In genomic region chr7:32427769-32428291, GRCh38 we compare ENCODE assay signal across 1 cellular context.
TF ChIP-seq lines count a peak whose summit lies in the region.

No MANE protein-coding gene starts in this region.

TF ChIP-seq in HepG2, 621 proteins besides CTCF, POLR2A, EP300 and RAD21 (continued from another document and continues in another):
- TF ChIP-seq HBP1 (CRISPR knock-in tag; IDR thresholded peaks at IDR 0.05; ENCODE audit: low read depth) (peak; percentile 94), ZNF33B (CRISPR knock-in tag; IDR thresholded peaks at IDR 0.05) (no peak), ZNF577 (CRISPR knock-in tag; IDR thresholded peaks at IDR 0.05; ENCODE audit: borderline replicate concordance, low read depth) (0 out of 2 replicates have a peak, but pooled peaks have one; percentile 46), EZH2 (conservative IDR thresholded peaks at IDR 0.05; ENCODE audit: low read depth, low read length) (no peak), HNF1A (IDR thresholded peaks at IDR 0.05; ENCODE audit: low read depth) (no peak), HNF1A (CRISPR knock-in tag; IDR thresholded peaks at IDR 0.05; ENCODE audit: borderline replicate concordance) (0 out of 2 replicates have a peak, but pooled peaks have one; percentile 38), SRSF1 (optimal IDR thresholded peaks at IDR 0.05; ENCODE audit: low read depth, low read length) (no peak), XRCC5 (optimal IDR thresholded peaks at IDR 0.05; ENCODE audit: low read length) (peak; percentile 81), SP2 (CRISPR knock-in tag; IDR thresholded peaks at IDR 0.05) (no peak), SMYD3 (CRISPR knock-in tag; IDR thresholded peaks at IDR 0.05) (no peak), SIX4 (CRISPR knock-in tag; IDR thresholded peaks at IDR 0.05) (peak; percentile 84; the same call in 1 of the 2 replicates), ARID3A (IDR thresholded peaks at IDR 0.05; ENCODE audit: low read depth, low read length) (no peak), ZNF350 (CRISPR knock-in tag; IDR thresholded peaks at IDR 0.05; ENCODE audit: borderline replicate concordance, low read depth) (no peak; the same call in 1 of the 2 replicates), FOXK1 (CRISPR knock-in tag; IDR thresholded peaks at IDR 0.05; ENCODE audit: borderline replicate concordance, low read depth) (peak; percentile 65; the same call in 1 of the 2 replicates), ZNF800 (CRISPR knock-in tag; IDR thresholded peaks at IDR 0.05) (0 out of 2 replicates have a peak, but pooled peaks have one; percentile 45), TBP (CRISPR knock-in tag; IDR thresholded peaks at IDR 0.05) (no peak), GMEB1 (CRISPR knock-in tag; IDR thresholded peaks at IDR 0.05; ENCODE audit: borderline replicate concordance) (no peak), ZBTB40 (IDR thresholded peaks at IDR 0.05) (no peak), ZBTB40 (CRISPR knock-in tag; IDR thresholded peaks at IDR 0.05) (0 out of 2 replicates have a peak, but pooled peaks have one; percentile 36), HOXA5 (CRISPR knock-in tag; IDR thresholded peaks at IDR 0.05) (peak; percentile 96), NFE2L1 (CRISPR knock-in tag; IDR thresholded peaks at IDR 0.05; ENCODE audit: borderline replicate concordance) (no peak), BRD4 (CRISPR knock-in tag; IDR thresholded peaks at IDR 0.05) (no peak), ZNF570 (CRISPR knock-in tag; IDR thresholded peaks at IDR 0.05; ENCODE audit: borderline replicate concordance) (no peak), ZNF414 (CRISPR knock-in tag; IDR thresholded peaks at IDR 0.05) (peak; percentile 70; the same call in 1 of the 2 replicates), ARID5B (CRISPR knock-in tag; IDR thresholded peaks at IDR 0.05) (peak; percentile 66; the same call in 1 of the 2 replicates)
